In genomic region chr1:169367686-169368405, GRCh38 we compare ENCODE assay signal across 8 cellular contexts. TPM values are rescaled to one million over a fixed set of nuclear protein-coding genes. Genes with fewer than 3 reads are reported as not detected.
DNase-seq lines count a peak whose midpoint lies in the region; ATAC-seq, FAIRE-seq and TF ChIP-seq lines count a peak whose summit lies in the region.

Gene BLZF1 (plus strand): TSS chr1:169368195. CDS start chr1:169369523, 1,328 bp downstream.
Gene NME7 (minus strand): TSS chr1:169367797. CDS start chr1:169367710, 87 bp downstream.

- DNase-seq in AG09319 (ENCODE audit: extremely low read depth, low read depth) = peak; percentile 85
- DNase-seq in NCI-H446 treated with DMSO at 0.1 percent for 48 hours (lab: John Stamatoyannopoulos, UW) = peak; percentile 94
- peak; percentile 96 for DNase-seq in chondrocyte (ENCODE audit: low spot score)
- DNase-seq in kidney = peak; percentile 98
- DNase-seq in stimulated activated CD4-positive, alpha-beta T cell treated with anti-CD3 and anti-CD28 coated beads, Interleukin-15, amount 100 ng/mL, for 24 hours = peak; percentile 99

- peaks cover 2 to 6% of the 10 kb centered on the region in 2 donors for H3K36me3 ChIP-seq in kidney (ENCODE audit: control insufficient read depth in 1 of 2, insufficient read depth in 2 of 2, low read length in 2 of 2)

- peak; percentile 97 for FAIRE-seq in kidney (lab: Jason Lieb, UNC)

- peaks cover 3% of the 10 kb centered on the region for H3K9me3 Mint-ChIP-seq in chondrocyte (ENCODE audit: low read depth)

- peak within 1 kb of the TSS; percentile 49 for H3K27ac Mint-ChIP-seq in chondrocyte (ENCODE audit: unreplicated experiment)

- no peaks in the 10 kb centered on the region for H3K9me3 ChIP-seq in kidney (ENCODE audit: control insufficient read depth in 1 of 2, low read length in 2 of 2)

- H3K36me3 Mint-ChIP-seq in chondrocyte (ENCODE audit: low read depth) = peaks cover 10% of the 10 kb centered on the region

- no peaks in the 10 kb centered on the region for H3K27me3 Mint-ChIP-seq in chondrocyte (ENCODE audit: low read depth)

- H3K9ac ChIP-seq in kidney (ENCODE audit: low read length in 2 of 2) = peak within 1 kb of the TSS; percentile 80 to 84

- H3K4me1 ChIP-seq in kidney (ENCODE audit: control insufficient read depth in 1 of 2, insufficient read depth in 1 of 2, low read depth in 1 of 2, low read length in 2 of 2) = peaks cover 4 to 7% of the 10 kb centered on the region in 2 donors

- ATAC-seq in GM19043 (IDR thresholded peaks at IDR 0.05; ENCODE audit: low read depth, unreplicated experiment) = peak; percentile 96
- ATAC-seq in HG03354 (IDR thresholded peaks at IDR 0.05; ENCODE audit: poor library complexity, severe bottlenecking, unreplicated experiment) = peak; percentile 96
- peak; percentile 90 to 93 for ATAC-seq in activated CD4-positive, CD25-positive, alpha-beta regulatory T cell treated with anti-CD3 and anti-CD28 coated beads, Interleukin-2, amount 50 U/mL, for 24 hours

- peak within 1 kb of the TSS; percentile 48 to 60 for H3K27ac ChIP-seq in kidney (ENCODE audit: low read depth in 2 of 2, low read length in 2 of 2)

- intact Hi-C loops in kidney (cut with DNase I) = no loop called here

- no peak for TF ChIP-seq CTCF in AG09319 (IDR thresholded peaks at IDR 0.05; ENCODE audit: low read depth, low read length)
- TF ChIP-seq CTCF in chondrocyte (IDR thresholded peaks at IDR 0.05) = no peak
- TF ChIP-seq CTCF in kidney (IDR thresholded peaks at IDR 0.05; ENCODE audit: borderline replicate concordance, extremely low read depth, insufficient read depth) = no peak

- H3K4me3 ChIP-seq in kidney (ENCODE audit: low read length in 2 of 2) = peak within 1 kb of the TSS; percentile 97 to 99

- peaks cover 32% of the 10 kb centered on the region for H3K4me1 Mint-ChIP-seq in chondrocyte (ENCODE audit: low read depth)

- H3K4me3 Mint-ChIP-seq in chondrocyte (ENCODE audit: unreplicated experiment) = no peak within 1 kb of the TSS

RNA-seq across cellular contexts. Expression of gene BLZF1, which starts in this region (rescaled TPM):
- total RNA-seq in chondrocyte (26.4 to 35.8 TPM (median 30.0 TPM) in 3 replicates), kidney (25.3 TPM)
- polyA plus RNA-seq in kidney (ENCODE audit: insufficient read depth, low read depth, low replicate concordance) = 10.3 TPM

RNA-seq across cellular contexts. Expression of gene NME7, which starts in this region (rescaled TPM):
- total RNA-seq in chondrocyte (13.9 to 23.5 TPM (median 14.7 TPM) in 3 replicates), kidney (31.9 TPM)
- 13.7 TPM for polyA plus RNA-seq in kidney (ENCODE audit: insufficient read depth, low read depth, low replicate concordance)

Comparison
In these comparisons a context has a peak if more than half of its experiments do, and no peak if none do; other contexts are left out.
1. Peak in every context shown above with its lines: DNase-seq, ATAC-seq, H3K4me3 ChIP-seq and H3K27ac ChIP-seq.